Comparison of ENCODE assay signal across 11 cellular contexts in genomic region chr6:111661541-111662041, GRCh38. TPM values are rescaled to one million over a fixed set of nuclear protein-coding genes. Genes with fewer than 3 reads are reported as not detected.
DNase-seq lines count a peak whose midpoint lies in the region; ATAC-seq and TF ChIP-seq lines count a peak whose summit lies in the region.
"Had no signal": no experiment of that assay in that cellular context is flagged by ENCODE, and none has a peak within 500 bp of the region (broad histone marks: within the 10 kb centered on the region; RNA-seq: fewer than 3 reads in every experiment).

No MANE protein-coding gene starts in this region.

- H3K36me3 ChIP-seq in left ventricle myocardium inferior: peaks cover 5% of the 10 kb centered on the region
- H3K36me3 ChIP-seq in liver (ENCODE audit: control insufficient read depth in 4 of 4, insufficient read depth in 3 of 4, low read depth in 1 of 4, low read length in 3 of 4): no peaks in the 10 kb centered on the region
- no peaks in the 10 kb centered on the region for H3K36me3 ChIP-seq in uterus

- no peak for TF ChIP-seq POLR2A in uterus (IDR thresholded peaks at IDR 0.05)

- TF ChIP-seq CTCF in left ventricle myocardium inferior (IDR thresholded peaks at IDR 0.05; ENCODE audit: borderline replicate concordance) (no peak), liver (IDR thresholded peaks at IDR 0.05; ENCODE audit: low read depth, low read length, missing input control) (no peak), uterus (IDR thresholded peaks at IDR 0.05) (no peak)

- ATAC-seq in Right ventricle myocardium inferior (no peak), HG03095 (IDR thresholded peaks at IDR 0.05; ENCODE audit: unreplicated experiment) (no peak)

- 47% methylated on average over 18 of the region's 18 CpGs for WGBS in liver

- H3K27me3 ChIP-seq in left ventricle myocardium inferior (ENCODE audit: low read depth): no peaks in the 10 kb centered on the region
- H3K27me3 ChIP-seq in liver (ENCODE audit: control insufficient read depth in 4 of 4, insufficient read depth in 4 of 4, low read length in 3 of 4): no peaks in the 10 kb centered on the region
- H3K27me3 ChIP-seq in uterus: no peaks in the 10 kb centered on the region

- no peak overlapping the region for H3K9ac ChIP-seq in liver (ENCODE audit: low read depth in 1 of 2, low read length in 2 of 2)

- intact Hi-C loops in left ventricle myocardium inferior (cut with micrococcal nuclease): no loop called here
- intact Hi-C loops in Right ventricle myocardium inferior (cut with DNase I): no loop called here
- intact Hi-C loops in uterus (cut with DNase I; ENCODE audit: low total_unique reads): no loop called here

- H3K4me1 ChIP-seq in left ventricle myocardium inferior (peaks cover 60% of the 10 kb centered on the region), liver (ENCODE audit: control insufficient read depth in 4 of 4, insufficient read depth in 4 of 4, low read length in 3 of 4) (peaks cover 8 to 31% (median 18%) of the 10 kb centered on the region in 4 donors), uterus (peaks cover 11 to 22% of the 10 kb centered on the region in 2 donors)

- H3K9me3 ChIP-seq in left ventricle myocardium inferior (replicated peaks) (no peaks in the 10 kb centered on the region), liver (ENCODE audit: control insufficient read depth in 4 of 4, low read length in 3 of 4) (no peaks in the 10 kb centered on the region), uterus (no peaks in the 10 kb centered on the region)

- H3K27ac ChIP-seq in left ventricle myocardium inferior (replicated peaks): peak overlapping the region; percentile 78
- H3K27ac ChIP-seq in angular gyrus (ENCODE audit: low read depth, low read length): peak overlapping the region; percentile 41
- peak overlapping the region; percentile 39 to 63 for H3K27ac ChIP-seq in liver (ENCODE audit: low read depth in 1 of 2, low read length in 2 of 2)
- peak overlapping the region; percentile 77 to 90 for H3K27ac ChIP-seq in uterus

- no peak for DNase-seq in left ventricle myocardium inferior
- DNase-seq in Right ventricle myocardium inferior (ENCODE audit: missing footprints): no peak
- no peak for DNase-seq in uterus
- DNase-seq in OCI-M1 (lab: John Stamatoyannopoulos, UW): no peak
- no peak for DNase-seq in stimulated activated CD4-positive, alpha-beta T cell treated with anti-CD3 and anti-CD28 coated beads, Interleukin-4, amount 100 ng/mL, for 4 hours
- DNase-seq: dermis blood vessel endothelial cell; stimulated activated naive CD4-positive, alpha-beta T cell had no signal

- H3K4me3 ChIP-seq in left ventricle myocardium inferior (peak overlapping the region; percentile 5), liver (ENCODE audit: low read depth in 1 of 3, low read length in 3 of 3) (peak overlapping the region in 1 of 3 donors; percentile 24), uterus (no peak overlapping the region)
- H3K4me3 ChIP-seq: skin epidermis had no signal

- peak in 1 of 2 donors; percentile 34 for TF ChIP-seq RAD21 in liver (IDR thresholded peaks at IDR 0.05)

TF ChIP-seq in liver, 16 proteins besides CTCF, POLR2A, EP300 and RAD21:
- TF ChIP-seq RXRA (IDR thresholded peaks at IDR 0.05) (peak; percentile 24 to 39), HNF4A (conservative IDR thresholded peaks at IDR 0.05) (no peak), YY1 (IDR thresholded peaks at IDR 0.05) (peak; percentile 61), HNF4G (IDR thresholded peaks at IDR 0.05) (no peak), REST (IDR thresholded peaks at IDR 0.05) (no peak), GABPA (IDR thresholded peaks at IDR 0.05 in 1 of 2, conservative IDR thresholded peaks at IDR 0.05 in 1 of 2) (no peak), NR2F2 (IDR thresholded peaks at IDR 0.05) (no peak), FOXA1 (IDR thresholded peaks at IDR 0.05) (no peak), FOXA2 (IDR thresholded peaks at IDR 0.05) (no peak), JUND (IDR thresholded peaks at IDR 0.05) (no peak), SP1 (IDR thresholded peaks at IDR 0.05) (no peak), EGR1 (IDR thresholded peaks at IDR 0.05; ENCODE audit: low read depth in 2 of 2) (no peak), TAF1 (conservative IDR thresholded peaks at IDR 0.05) (no peak)
- TF ChIP-seq, protein P1, sequence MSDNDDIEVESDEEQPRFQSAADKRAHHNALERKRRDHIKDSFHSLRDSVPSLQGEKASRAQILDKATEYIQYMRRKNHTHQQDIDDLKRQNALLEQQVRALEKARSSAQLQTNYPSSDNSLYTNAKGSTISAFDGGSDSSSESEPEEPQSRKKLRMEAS (IDR thresholded peaks at IDR 0.05): peak; percentile 27
- TF ChIP-seq, protein P2, sequence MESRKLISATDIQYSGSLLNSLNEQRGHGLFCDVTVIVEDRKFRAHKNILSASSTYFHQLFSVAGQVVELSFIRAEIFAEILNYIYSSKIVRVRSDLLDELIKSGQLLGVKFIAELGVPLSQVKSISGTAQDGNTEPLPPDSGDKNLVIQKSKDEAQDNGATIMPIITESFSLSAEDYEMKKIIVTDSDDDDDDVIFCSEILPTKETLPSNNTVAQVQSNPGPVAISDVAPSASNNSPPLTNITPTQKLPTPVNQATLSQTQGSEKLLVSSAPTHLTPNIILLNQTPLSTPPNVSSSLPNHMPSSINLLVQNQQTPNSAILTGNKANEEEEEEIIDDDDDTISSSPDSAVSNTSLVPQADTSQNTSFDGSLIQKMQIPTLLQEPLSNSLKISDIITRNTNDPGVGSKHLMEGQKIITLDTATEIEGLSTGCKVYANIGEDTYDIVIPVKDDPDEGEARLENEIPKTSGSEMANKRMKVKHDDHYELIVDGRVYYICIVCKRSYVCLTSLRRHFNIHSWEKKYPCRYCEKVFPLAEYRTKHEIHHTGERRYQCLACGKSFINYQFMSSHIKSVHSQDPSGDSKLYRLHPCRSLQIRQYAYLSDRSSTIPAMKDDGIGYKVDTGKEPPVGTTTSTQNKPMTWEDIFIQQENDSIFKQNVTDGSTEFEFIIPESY (IDR thresholded peaks at IDR 0.05): no peak
- TF ChIP-seq, protein P3, sequence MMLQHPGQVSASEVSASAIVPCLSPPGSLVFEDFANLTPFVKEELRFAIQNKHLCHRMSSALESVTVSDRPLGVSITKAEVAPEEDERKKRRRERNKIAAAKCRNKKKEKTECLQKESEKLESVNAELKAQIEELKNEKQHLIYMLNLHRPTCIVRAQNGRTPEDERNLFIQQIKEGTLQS (IDR thresholded peaks at IDR 0.05): no peak
TF ChIP-seq in liver: peak in this region for 3.

RNA-seq across cellular contexts. Expression of gene TRAF3IP2, which starts 55.9 kb away (rescaled TPM):
- 10.6 TPM for total RNA-seq in left ventricle myocardium inferior
- 11.0 TPM for total RNA-seq in Right ventricle myocardium inferior
- 1 to 10 TPM; 3.7 to 7.9 TPM for total RNA-seq in liver
- polyA plus RNA-seq in liver: 1 to 10 TPM; 6.1 to 6.2 TPM
- total RNA-seq in uterus: 10 to 100 TPM; 17.2 to 64.4 (median 25.4) TPM
